8 cellular contexts compared by ENCODE assay signal in the genomic region with DNA sequence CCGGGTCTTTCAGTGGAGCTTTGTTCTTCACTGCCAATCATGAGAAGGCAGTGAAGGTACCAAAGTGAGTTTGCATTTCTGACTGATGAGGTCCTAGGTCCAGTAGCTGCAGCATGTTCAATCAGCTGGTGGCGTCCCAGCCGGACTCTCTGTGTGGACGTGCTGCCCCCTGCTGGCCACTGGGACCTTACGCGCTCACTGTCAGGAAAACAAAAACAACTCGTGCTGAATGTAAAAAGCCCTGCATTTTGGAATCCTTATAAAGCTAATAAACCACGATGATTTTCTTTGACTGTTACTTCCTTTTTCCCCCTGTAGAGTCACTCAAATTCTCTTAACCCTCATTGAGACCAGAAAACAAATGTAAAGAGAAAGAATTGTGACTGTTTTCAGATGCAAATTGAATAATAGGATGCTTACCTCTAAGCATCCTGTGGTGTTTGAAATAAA. TPM values are rescaled to one million over a fixed set of nuclear protein-coding genes. Genes with fewer than 3 reads are reported as not detected.
A peak's percentile ranks its signal among the peaks of the same experiment; 100 is the strongest.
DNase-seq lines count a peak whose midpoint lies in the region; ATAC-seq and FAIRE-seq lines count a peak whose summit lies in the region.

No MANE protein-coding gene starts in this region.

- intact Hi-C loops in cardiac septum (cut with DNase I) (loop anchor here (2.0 to 5.0 kb wide), 2 partner anchors 535 to 642 kb away; no protein-coding TSS in a partner anchor), posterior vena cava (cut with DNase I) (no loop called here)

- DNase-seq in ACHN (peak; percentile 84), MV-4-11 (lab: John Stamatoyannopoulos, UW) (peak; percentile 60), SKM-1 treated with dmso at 0.1 percent for 144 hours (lab: John Stamatoyannopoulos, UW; ENCODE audit: unreplicated experiment) (peak; percentile 74), cardiac septum (ENCODE audit: low spot score) (peak; percentile 93), posterior vena cava (ENCODE audit: low spot score) (peak; percentile 95), urothelium cell line (ENCODE audit: low spot score) (peak; percentile 63)
- peak; percentile 65 to 85 for DNase-seq in activated naive CD4-positive, alpha-beta T cell treated with anti-CD3 and anti-CD28 coated beads, Interleukin-2, amount 50 U/mL, for 72 hours (ENCODE audit: low spot score in 2 of 2)

- peak; percentile 50 for ATAC-seq in GM18909 (IDR thresholded peaks at IDR 0.05; ENCODE audit: poor library complexity, unreplicated experiment)
- peak; percentile 71 to 74 for ATAC-seq in activated naive CD4-positive, alpha-beta T cell treated with anti-CD3 and anti-CD28 coated beads, Interleukin-2, amount 50 U/mL, for 72 hours

- H3K36me3 Mint-ChIP-seq in activated naive CD4-positive, alpha-beta T cell treated with anti-CD3 and anti-CD28 coated beads, Interleukin-2, amount 50 U/mL, for 72 hours: no peaks in the 10 kb centered on the region

- in situ Hi-C loops in ACHN (cut with HindIII; ENCODE audit: low pct_ligation_motif_present, low pct_unique_long_range_greater_than_20kb, low sequenced_read_pairs): no loop called here

- H3K9me3 Mint-ChIP-seq in activated naive CD4-positive, alpha-beta T cell treated with anti-CD3 and anti-CD28 coated beads, Interleukin-2, amount 50 U/mL, for 72 hours: no peaks in the 10 kb centered on the region

- H3K27ac Mint-ChIP-seq in activated naive CD4-positive, alpha-beta T cell treated with anti-CD3 and anti-CD28 coated beads, Interleukin-2, amount 50 U/mL, for 72 hours: no peak overlapping the region

- FAIRE-seq in urothelium cell line (lab: Jason Lieb, UNC): no peak

RNA-seq across cellular contexts. Expression of a gene that starts 4.9 kb away (rescaled TPM):
- total RNA-seq in activated naive CD4-positive, alpha-beta T cell treated with anti-CD3 and anti-CD28 coated beads, Interleukin-2, amount 50 U/mL, for 72 hours: 1 to 10 TPM in 1 of 2 donors, under 1 TPM in 1; 0.89 to 1.9 TPM
- total RNA-seq in cardiac septum (0.78 TPM), posterior vena cava (1 to 10 TPM; 3.0 to 7.1 TPM)

RNA-seq across cellular contexts. Expression of a gene that starts 48.5 kb away (rescaled TPM):
- 10 to 100 TPM; 10.2 to 23.0 TPM for total RNA-seq in activated naive CD4-positive, alpha-beta T cell treated with anti-CD3 and anti-CD28 coated beads, Interleukin-2, amount 50 U/mL, for 72 hours
- total RNA-seq in cardiac septum (32.2 TPM), posterior vena cava (10 to 100 TPM; 12.8 to 16.0 TPM)

Comparison
In these comparisons a context has a peak if more than half of its experiments do, and no peak if none do; other contexts are left out.
1. Peak in every context shown above with its lines: DNase-seq and ATAC-seq.